Comparison of ENCODE assay signal across 9 cellular contexts in the genomic region with DNA sequence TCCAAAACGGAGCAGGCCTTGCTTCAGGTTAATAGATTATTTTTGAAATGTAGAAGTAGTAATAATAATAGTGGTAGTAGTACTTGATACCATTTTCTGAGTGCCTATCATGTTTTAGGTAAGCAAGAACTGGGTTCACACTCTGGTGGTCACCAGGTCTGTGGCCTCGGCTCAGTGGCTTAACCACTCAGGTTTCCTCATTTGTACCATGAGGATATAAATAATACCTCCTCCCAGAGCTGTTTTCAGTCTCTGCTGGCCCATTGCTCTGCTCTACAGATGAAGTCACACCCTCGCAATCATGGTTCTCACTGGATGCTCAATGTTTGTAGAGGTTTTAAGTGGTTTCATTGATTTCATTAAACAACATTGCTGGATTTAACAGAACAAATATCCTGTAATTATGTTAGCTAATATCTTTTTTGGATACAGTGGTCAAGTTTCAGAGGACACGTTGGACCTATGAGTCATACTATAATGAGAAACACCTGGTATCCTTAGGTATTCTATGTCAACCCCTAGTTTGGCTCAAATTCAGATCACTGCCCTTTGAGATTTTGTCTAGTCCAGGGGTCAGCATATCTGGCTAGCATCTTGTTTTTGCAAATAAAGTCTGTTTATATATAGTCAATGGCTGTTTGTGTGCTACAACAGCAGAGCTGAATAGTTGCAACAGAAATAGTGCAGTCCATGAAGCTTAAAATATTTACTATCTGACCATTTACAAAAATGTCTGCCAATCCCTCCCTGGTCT.
A peak's percentile ranks its signal among the peaks of the same experiment; 100 is the strongest.
DNase-seq lines count a peak whose midpoint lies in the region; ATAC-seq and TF ChIP-seq lines count a peak whose summit lies in the region.
"Had no signal": no experiment of that assay in that cellular context is flagged by ENCODE, and none has a peak within 500 bp of the region (broad histone marks: within the 10 kb centered on the region; RNA-seq: fewer than 3 reads in every experiment).

No MANE protein-coding gene starts in this region.

- H3K27ac ChIP-seq in rectal smooth muscle tissue (ENCODE audit: low read depth, low read length) = peak overlapping the region; percentile 0

- DNase-seq in NCI-H146 treated with DMSO at 0.1 percent for 48 hours (lab: John Stamatoyannopoulos, UW; ENCODE audit: unreplicated experiment) = peak; percentile 86
- DNase-seq in astrocyte of the spinal cord (ENCODE audit: low read depth, low spot score) = peak; percentile 34
- no peak for DNase-seq in stimulated activated CD4-positive, alpha-beta T cell treated with anti-CD3 and anti-CD28 coated beads, Interleukin-15, amount 100 ng/mL, for 24 hours
- DNase-seq: CD8-positive, alpha-beta T cell; NCI-H510A treated with DMSO at 0.1 percent for 48 hours had no signal

- H3K4me3 ChIP-seq in astrocyte of the spinal cord (ENCODE audit: low read depth, low read length) = no peak overlapping the region
- H3K4me3 ChIP-seq in rectal smooth muscle tissue (ENCODE audit: low read length) = no peak overlapping the region

- peaks cover 7% of the 10 kb centered on the region for H3K4me1 ChIP-seq in rectal smooth muscle tissue (ENCODE audit: control insufficient read depth, insufficient read depth, low read length)

- H3K27me3 ChIP-seq in rectal smooth muscle tissue (ENCODE audit: control insufficient read depth, insufficient read depth, low read length) = no peaks in the 10 kb centered on the region

- TF ChIP-seq CTCF in astrocyte of the spinal cord (IDR thresholded peaks at IDR 0.05; ENCODE audit: low read depth, low read length) = no peak

- in situ Hi-C loops in astrocyte of the spinal cord (cut with HindIII; ENCODE audit: low sequenced_read_pairs) = no loop called here

- H3K9ac ChIP-seq in rectal smooth muscle tissue (ENCODE audit: low read length) = no peak overlapping the region

- ATAC-seq in GM18868 (IDR thresholded peaks at IDR 0.05; ENCODE audit: unreplicated experiment) (peak; percentile 53), HG02642 (IDR thresholded peaks at IDR 0.05; ENCODE audit: poor library complexity, unreplicated experiment) (no peak)
- ATAC-seq in activated CD4-positive, CD25-positive, alpha-beta regulatory T cell treated with anti-CD3 and anti-CD28 coated beads, Interleukin-2, amount 50 U/mL, for 24 hours = no peak
- ATAC-seq: CD8-positive, alpha-beta T cell had no signal

- H3K36me3 ChIP-seq in rectal smooth muscle tissue (ENCODE audit: control insufficient read depth, insufficient read depth, low read length) = peaks cover 6% of the 10 kb centered on the region
